10 cellular contexts compared by ENCODE assay signal in the genomic region with DNA sequence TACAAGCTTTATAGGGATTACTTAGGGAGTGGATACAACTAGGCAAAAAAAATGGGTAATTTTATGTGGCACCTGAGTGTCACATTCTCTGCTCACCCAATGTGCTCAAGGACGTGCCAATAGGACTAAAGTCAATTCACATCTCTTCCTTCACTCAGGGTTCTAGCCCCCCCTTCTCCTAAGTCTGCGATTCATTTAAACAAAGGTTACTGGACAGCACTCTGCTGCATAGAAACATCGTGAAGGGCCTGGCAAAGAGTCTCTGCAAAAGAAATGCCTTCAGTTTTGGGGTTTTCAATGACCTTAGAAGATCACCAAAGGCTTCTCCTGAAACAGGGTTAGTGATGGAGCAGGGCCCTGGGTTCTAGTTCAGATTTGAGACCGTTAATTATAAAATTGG.
A peak's percentile ranks its signal among the peaks of the same experiment; 100 is the strongest.
DNase-seq lines count a peak whose midpoint lies in the region; ATAC-seq and TF ChIP-seq lines count a peak whose summit lies in the region.
"Had no signal": no experiment of that assay in that cellular context is flagged by ENCODE, and none has a peak within 500 bp of the region (broad histone marks: within the 10 kb centered on the region; RNA-seq: fewer than 3 reads in every experiment).

No MANE protein-coding gene starts in this region.

- TF ChIP-seq CTCF in brain (conservative IDR thresholded peaks at IDR 0.05), result no peak

- H3K4me1 Mint-ChIP-seq in activated T-cell treated with anti-CD3 and anti-CD28 coated beads, Interleukin-2, amount 50 U/mL, for 4 hours (ENCODE audit: low read depth), result peaks cover 13% of the 10 kb centered on the region
- peaks cover 46% of the 10 kb centered on the region for H3K4me1 Mint-ChIP-seq in brain

- H3K27ac Mint-ChIP-seq in brain, result peak overlapping the region in 3 of 5 experiments; percentile 2 to 96 (median 60)

- H3K4me1 ChIP-seq in subcutaneous abdominal adipose tissue (ENCODE audit: control insufficient read depth in 5 of 5, insufficient read depth in 5 of 5, low read length in 5 of 5), result peaks cover 2 to 38% (median 24%) of the 10 kb centered on the region in 5 donors

- H3K36me3 ChIP-seq in subcutaneous abdominal adipose tissue (ENCODE audit: control insufficient read depth in 5 of 5, insufficient read depth in 5 of 5, low read length in 5 of 5), result no peaks in the 10 kb centered on the region
- H3K36me3 ChIP-seq: thoracic aorta had no signal

- no peaks in the 10 kb centered on the region for H3K9me3 ChIP-seq in subcutaneous abdominal adipose tissue (ENCODE audit: control insufficient read depth in 5 of 5, low read length in 5 of 5)
- H3K9me3 ChIP-seq: thoracic aorta had no signal

- H3K4me3 Mint-ChIP-seq in activated T-cell treated with anti-CD3 and anti-CD28 coated beads, Interleukin-2, amount 50 U/mL, for 4 hours, result peak overlapping the region; percentile 89
- H3K4me3 Mint-ChIP-seq in brain, result peak overlapping the region; percentile 83 to 96 (median 86)

- no peaks in the 10 kb centered on the region for H3K9me3 Mint-ChIP-seq in activated T-cell treated with anti-CD3 and anti-CD28 coated beads, Interleukin-2, amount 50 U/mL, for 4 hours
- H3K9me3 Mint-ChIP-seq in brain, result peaks cover 0 to 8% (median 3%) of the 10 kb centered on the region in 5 experiments

- no peaks in the 10 kb centered on the region for H3K36me3 Mint-ChIP-seq in activated T-cell treated with anti-CD3 and anti-CD28 coated beads, Interleukin-2, amount 50 U/mL, for 4 hours (ENCODE audit: insufficient read depth)
- peaks cover 5% of the 10 kb centered on the region for H3K36me3 Mint-ChIP-seq in brain

- H3K27me3 Mint-ChIP-seq in activated T-cell treated with anti-CD3 and anti-CD28 coated beads, Interleukin-2, amount 50 U/mL, for 4 hours (ENCODE audit: low read depth), result peaks cover 20% of the 10 kb centered on the region
- peaks cover 44% of the 10 kb centered on the region for H3K27me3 Mint-ChIP-seq in brain

- DNase-seq in activated T-cell treated with anti-CD3 and anti-CD28 coated beads, Interleukin-2, amount 50 U/mL, for 4 hours, result no peak
- DNase-seq in activated T-cell treated with anti-CD3 and anti-CD28 coated beads, Interleukin-2, amount 50 U/mL, for 48 hours, result no peak
- DNase-seq in left kidney (ENCODE audit: low read depth, low spot score), result peak; percentile 20
- DNase-seq in LoVo (ENCODE audit: low spot score), result no peak
- DNase-seq in activated gamma-delta T cell treated with Interleukin-2 at 50 U/mL for 16 hours, result no peak
- DNase-seq: NCI-H1436 treated with DMSO at 0.1 percent for 48 hours had no signal

- ATAC-seq in activated T-cell treated with anti-CD3 and anti-CD28 coated beads, Interleukin-2, amount 50 U/mL, for 4 hours, result no peak
- ATAC-seq in HG02571 (IDR thresholded peaks at IDR 0.05; ENCODE audit: unreplicated experiment), result no peak

- no peak overlapping the region for H3K27ac ChIP-seq in subcutaneous abdominal adipose tissue (ENCODE audit: low read depth, low read length)
- H3K27ac ChIP-seq: thoracic aorta had no signal

- H3K4me3 ChIP-seq in subcutaneous abdominal adipose tissue (ENCODE audit: low read depth in 1 of 5, low read length in 5 of 5), result peak overlapping the region; percentile 88 to 98 (median 95)

- peak overlapping the region in 2 of 5 donors; percentile 25 to 81 for H3K9ac ChIP-seq in subcutaneous abdominal adipose tissue (ENCODE audit: low read length in 5 of 5)

- no peaks in the 10 kb centered on the region for H3K27me3 ChIP-seq in subcutaneous abdominal adipose tissue (ENCODE audit: control insufficient read depth in 5 of 5, insufficient read depth in 4 of 5, low read length in 5 of 5)
